1 cellular context compared by ENCODE assay signal in genomic region chr2:234134496-234134895, GRCh38.
TF ChIP-seq lines count a peak whose summit lies in the region.

No MANE protein-coding gene starts in this region.

TF ChIP-seq in A549, 52 proteins besides CTCF, POLR2A, EP300 and RAD21 (continued from another document):
- no peak for TF ChIP-seq MAZ (IDR thresholded peaks at IDR 0.05; ENCODE audit: borderline replicate concordance, low read depth, low read length)
TF ChIP-seq in A549: peak in this region for 0.
